8 cellular contexts compared by ENCODE assay signal in genomic region chr14:34713681-34714319, GRCh38. TPM values are rescaled to one million over a fixed set of nuclear protein-coding genes. Genes with fewer than 3 reads are reported as not detected.
DNase-seq lines count a peak whose midpoint lies in the region; ATAC-seq and TF ChIP-seq lines count a peak whose summit lies in the region.

No MANE protein-coding gene starts in this region.

- H3K4me1 ChIP-seq in BE2C (peaks cover 18% of the 10 kb centered on the region), mucosa of rectum (ENCODE audit: control insufficient read depth in 2 of 2, insufficient read depth in 2 of 2, low read length in 2 of 2) (peaks cover 0 to 8% of the 10 kb centered on the region in 2 donors), stomach smooth muscle (ENCODE audit: control insufficient read depth, insufficient read depth, low read length) (peaks cover 4% of the 10 kb centered on the region)

- H3K9me3 ChIP-seq in BE2C, result no peaks in the 10 kb centered on the region
- no peaks in the 10 kb centered on the region for H3K9me3 ChIP-seq in KOPT-K1 (ENCODE audit: insufficient read depth, low read length, poor library complexity, severe bottlenecking)
- H3K9me3 ChIP-seq in mucosa of rectum (ENCODE audit: control insufficient read depth in 2 of 2, low read length in 2 of 2), result no peaks in the 10 kb centered on the region
- no peaks in the 10 kb centered on the region for H3K9me3 ChIP-seq in stomach smooth muscle (ENCODE audit: control insufficient read depth in 2 of 2, low read length in 2 of 2)

- H3K27me3 ChIP-seq in BE2C (no peaks in the 10 kb centered on the region), mucosa of rectum (ENCODE audit: control insufficient read depth in 2 of 2, insufficient read depth in 2 of 2, low read length in 2 of 2) (no peaks in the 10 kb centered on the region), stomach smooth muscle (ENCODE audit: control insufficient read depth in 1 of 2, insufficient read depth in 2 of 2, low read length in 2 of 2) (no peaks in the 10 kb centered on the region)

- H3K4me3 ChIP-seq in BE2C (ENCODE audit: low read depth, low read length) (peak overlapping the region; percentile 97), epithelial cell of proximal tubule (ENCODE audit: low read depth, low read length) (peak overlapping the region; percentile 83), mucosa of rectum (ENCODE audit: low read length in 2 of 2) (peak overlapping the region; percentile 86 to 87), stomach smooth muscle (ENCODE audit: low read length in 2 of 2) (peak overlapping the region; percentile 71 to 86)

- peak overlapping the region; percentile 81 to 84 for H3K9ac ChIP-seq in mucosa of rectum (ENCODE audit: low read depth in 1 of 2, low read length in 2 of 2)
- peak overlapping the region; percentile 80 to 96 for H3K9ac ChIP-seq in stomach smooth muscle (ENCODE audit: low read length in 2 of 2)

- ATAC-seq in GM19351 (IDR thresholded peaks at IDR 0.05; ENCODE audit: unreplicated experiment), result peak; percentile 18
- no peak for ATAC-seq in HG03280 (IDR thresholded peaks at IDR 0.05; ENCODE audit: unreplicated experiment)

- TF ChIP-seq CTCF in BE2C (IDR thresholded peaks at IDR 0.05; ENCODE audit: low read depth, low read length) (no peak), epithelial cell of proximal tubule (conservative IDR thresholded peaks at IDR 0.05; ENCODE audit: low read depth, low read length) (no peak)

- peak overlapping the region; percentile 73 for H3K27ac ChIP-seq in KOPT-K1 (ENCODE audit: low read depth, low read length, poor library complexity, severe bottlenecking)
- peak overlapping the region; percentile 89 to 91 for H3K27ac ChIP-seq in mucosa of rectum (ENCODE audit: low read depth in 2 of 2, low read length in 2 of 2)
- peak overlapping the region; percentile 96 for H3K27ac ChIP-seq in stomach smooth muscle (ENCODE audit: low read length)

- H3K36me3 ChIP-seq in BE2C, result peaks cover 5% of the 10 kb centered on the region
- H3K36me3 ChIP-seq in KOPT-K1 (ENCODE audit: insufficient read depth, low read length), result peaks cover 26% of the 10 kb centered on the region
- peaks cover 0 to 9% of the 10 kb centered on the region in 2 donors for H3K36me3 ChIP-seq in mucosa of rectum (ENCODE audit: control insufficient read depth in 2 of 2, insufficient read depth in 2 of 2, low read length in 2 of 2)
- H3K36me3 ChIP-seq in stomach smooth muscle (ENCODE audit: control insufficient read depth in 2 of 2, insufficient read depth in 2 of 2, low read length in 2 of 2), result peaks cover 8 to 10% of the 10 kb centered on the region in 2 donors

- DNase-seq in BE2C (no peak), epithelial cell of proximal tubule (ENCODE audit: low read depth) (peak; percentile 52)
- DNase-seq in activated CD4-positive, alpha-beta T cell treated with anti-CD3 and anti-CD28 coated beads, Interleukin-2, amount 50 U/mL, for 1 hour, result peak; percentile 6

RNA-seq across cellular contexts. Expression of gene CFL2, which starts 0.6 kb away (rescaled TPM):
- polyA plus RNA-seq in BE2C (2012; ENCODE audit: insufficient read depth, insufficient read length, low read depth), result 43.4 TPM
- 54.7 and 67.7 TPM in 2 replicates for total RNA-seq in epithelial cell of proximal tubule
